Comparison of ENCODE assay signal across 1 cellular context in genomic region chr17:59842901-59843652, GRCh38.
A peak's percentile ranks its signal among the peaks of the same experiment; 100 is the strongest.
TF ChIP-seq lines count a peak whose summit lies in the region.

No MANE protein-coding gene starts in this region.

TF ChIP-seq in K562, 482 proteins besides CTCF, POLR2A, EP300 and RAD21 (continued from another document and continues in another):
- TF ChIP-seq HDAC3 (IDR thresholded peaks at IDR 0.05; ENCODE audit: borderline replicate concordance, partially characterized antibody) (no peak), RBM15 (IDR thresholded peaks at IDR 0.05; ENCODE audit: insufficient read depth, low read length) (no peak), FOXK1 (CRISPR knock-in tag; IDR thresholded peaks at IDR 0.05; ENCODE audit: borderline replicate concordance) (no peak; the same call in 1 of the 2 replicates), DLX4 (CRISPR knock-in tag; IDR thresholded peaks at IDR 0.05) (peak; percentile 87), ZNF165 (CRISPR knock-in tag; IDR thresholded peaks at IDR 0.05; ENCODE audit: borderline replicate concordance) (no peak), RCOR1 (IDR thresholded peaks at IDR 0.05; ENCODE audit: borderline replicate concordance in 1 of 2, low read depth in 2 of 2, low read length in 2 of 2) (no peak), EWSR1 (IDR thresholded peaks at IDR 0.05; ENCODE audit: borderline replicate concordance, low read depth, partially characterized antibody) (no peak), ZNF224 (CRISPR knock-in tag; IDR thresholded peaks at IDR 0.05) (no peak), FOS (IDR thresholded peaks at IDR 0.05; ENCODE audit: extremely low read depth, insufficient read length) (no peak), E4F1 (CRISPR knock-in tag; IDR thresholded peaks at IDR 0.05; ENCODE audit: borderline replicate concordance) (peak; percentile 77; the same call in 1 of the 2 replicates), ZNF584 (CRISPR knock-in tag; IDR thresholded peaks at IDR 0.05; ENCODE audit: low read depth) (peak; percentile 62), POLR2AphosphoS2 (IDR thresholded peaks at IDR 0.05; ENCODE audit: low read length) (peak; percentile 99), THAP12 (CRISPR knock-in tag; IDR thresholded peaks at IDR 0.05) (peak; percentile 18; the same call in 1 of the 2 replicates), HINFP (tag; conservative IDR thresholded peaks at IDR 0.05; ENCODE audit: low read depth) (no peak), POU5F1 (IDR thresholded peaks at IDR 0.05; ENCODE audit: borderline replicate concordance, low read depth, low read length, partially characterized antibody) (no peak), FOSL1 (tag; conservative IDR thresholded peaks at IDR 0.05) (peak; percentile 78), ZNF436 (CRISPR knock-in tag; IDR thresholded peaks at IDR 0.05) (peak; percentile 85), MECOM (CRISPR knock-in tag; IDR thresholded peaks at IDR 0.05) (no peak), MYBL2 (IDR thresholded peaks at IDR 0.05; ENCODE audit: low read depth) (no peak), MYBL2 (CRISPR knock-in tag; IDR thresholded peaks at IDR 0.05; ENCODE audit: borderline replicate concordance) (no peak), BACH1 (tag; IDR thresholded peaks at IDR 0.05) (no peak; the same call in 1 of the 2 replicates), PURB (CRISPR knock-in tag; IDR thresholded peaks at IDR 0.05; ENCODE audit: low read depth) (no peak), NFIX (CRISPR knock-in tag; IDR thresholded peaks at IDR 0.05; ENCODE audit: low read depth) (no peak), ZNF766 (CRISPR knock-in tag; conservative IDR thresholded peaks at IDR 0.05) (no peak), RFX7 (CRISPR knock-in tag; IDR thresholded peaks at IDR 0.05) (peak; percentile 97), HBP1 (CRISPR knock-in tag; IDR thresholded peaks at IDR 0.05) (peak; percentile 99), SUPT5H (IDR thresholded peaks at IDR 0.05) (peak; percentile 91), ETS2 (tag; IDR thresholded peaks at IDR 0.05; ENCODE audit: borderline replicate concordance, poor library complexity, severe bottlenecking) (no peak), EP400 (IDR thresholded peaks at IDR 0.05) (peak; percentile 0; the same call in 1 of the 2 replicates), TEAD1 (CRISPR knock-in tag; IDR thresholded peaks at IDR 0.05) (peak in 1 of 2 experiments; percentile 61; a peak in 2 of 4 replicates), ERF (CRISPR knock-in tag; IDR thresholded peaks at IDR 0.05) (peak; percentile 98), REST (CRISPR knock-in tag; IDR thresholded peaks at IDR 0.05; ENCODE audit: low read depth) (0 out of 2 replicates have a peak, but pooled peaks have one; percentile 44), HCFC1 (IDR thresholded peaks at IDR 0.05; ENCODE audit: low read depth, low read length) (no peak; the same call in 1 of the 2 replicates), PATZ1 (CRISPR knock-in tag; IDR thresholded peaks at IDR 0.05; ENCODE audit: borderline replicate concordance) (peak; percentile 93), SIN3B (IDR thresholded peaks at IDR 0.05; ENCODE audit: low read depth) (no peak), ZNF212 (CRISPR knock-in tag; IDR thresholded peaks at IDR 0.05) (0 out of 2 replicates have a peak, but pooled peaks have one; percentile 69), SMARCC2 (IDR thresholded peaks at IDR 0.05; ENCODE audit: low read depth) (no peak), NFIC (IDR thresholded peaks at IDR 0.05) (peak; percentile 25), FUS (optimal IDR thresholded peaks at IDR 0.05; ENCODE audit: low read depth, low read length) (peak; percentile 59), GTF2E2 (tag; IDR thresholded peaks at IDR 0.05) (no peak), BHLHE40 (IDR thresholded peaks at IDR 0.05; ENCODE audit: low read length) (no peak), ZNF830 (CRISPR knock-in tag; IDR thresholded peaks at IDR 0.05) (peak; percentile 99)
- TF ChIP-seq, protein P1, sequence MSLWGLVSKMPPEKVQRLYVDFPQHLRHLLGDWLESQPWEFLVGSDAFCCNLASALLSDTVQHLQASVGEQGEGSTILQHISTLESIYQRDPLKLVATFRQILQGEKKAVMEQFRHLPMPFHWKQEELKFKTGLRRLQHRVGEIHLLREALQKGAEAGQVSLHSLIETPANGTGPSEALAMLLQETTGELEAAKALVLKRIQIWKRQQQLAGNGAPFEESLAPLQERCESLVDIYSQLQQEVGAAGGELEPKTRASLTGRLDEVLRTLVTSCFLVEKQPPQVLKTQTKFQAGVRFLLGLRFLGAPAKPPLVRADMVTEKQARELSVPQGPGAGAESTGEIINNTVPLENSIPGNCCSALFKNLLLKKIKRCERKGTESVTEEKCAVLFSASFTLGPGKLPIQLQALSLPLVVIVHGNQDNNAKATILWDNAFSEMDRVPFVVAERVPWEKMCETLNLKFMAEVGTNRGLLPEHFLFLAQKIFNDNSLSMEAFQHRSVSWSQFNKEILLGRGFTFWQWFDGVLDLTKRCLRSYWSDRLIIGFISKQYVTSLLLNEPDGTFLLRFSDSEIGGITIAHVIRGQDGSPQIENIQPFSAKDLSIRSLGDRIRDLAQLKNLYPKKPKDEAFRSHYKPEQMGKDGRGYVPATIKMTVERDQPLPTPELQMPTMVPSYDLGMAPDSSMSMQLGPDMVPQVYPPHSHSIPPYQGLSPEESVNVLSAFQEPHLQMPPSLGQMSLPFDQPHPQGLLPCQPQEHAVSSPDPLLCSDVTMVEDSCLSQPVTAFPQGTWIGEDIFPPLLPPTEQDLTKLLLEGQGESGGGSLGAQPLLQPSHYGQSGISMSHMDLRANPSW (CRISPR knock-in tag; IDR thresholded peaks at IDR 0.05), result no peak
- TF ChIP-seq, protein P2, sequence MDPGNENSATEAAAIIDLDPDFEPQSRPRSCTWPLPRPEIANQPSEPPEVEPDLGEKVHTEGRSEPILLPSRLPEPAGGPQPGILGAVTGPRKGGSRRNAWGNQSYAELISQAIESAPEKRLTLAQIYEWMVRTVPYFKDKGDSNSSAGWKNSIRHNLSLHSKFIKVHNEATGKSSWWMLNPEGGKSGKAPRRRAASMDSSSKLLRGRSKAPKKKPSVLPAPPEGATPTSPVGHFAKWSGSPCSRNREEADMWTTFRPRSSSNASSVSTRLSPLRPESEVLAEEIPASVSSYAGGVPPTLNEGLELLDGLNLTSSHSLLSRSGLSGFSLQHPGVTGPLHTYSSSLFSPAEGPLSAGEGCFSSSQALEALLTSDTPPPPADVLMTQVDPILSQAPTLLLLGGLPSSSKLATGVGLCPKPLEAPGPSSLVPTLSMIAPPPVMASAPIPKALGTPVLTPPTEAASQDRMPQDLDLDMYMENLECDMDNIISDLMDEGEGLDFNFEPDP (CRISPR knock-in tag; IDR thresholded peaks at IDR 0.05), result peak; percentile 96
- TF ChIP-seq, protein P3, sequence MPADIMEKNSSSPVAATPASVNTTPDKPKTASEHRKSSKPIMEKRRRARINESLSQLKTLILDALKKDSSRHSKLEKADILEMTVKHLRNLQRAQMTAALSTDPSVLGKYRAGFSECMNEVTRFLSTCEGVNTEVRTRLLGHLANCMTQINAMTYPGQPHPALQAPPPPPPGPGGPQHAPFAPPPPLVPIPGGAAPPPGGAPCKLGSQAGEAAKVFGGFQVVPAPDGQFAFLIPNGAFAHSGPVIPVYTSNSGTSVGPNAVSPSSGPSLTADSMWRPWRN (IDR thresholded peaks at IDR 0.05; ENCODE audit: low read depth), result 0 out of 2 replicates have a peak, but pooled peaks have one; percentile 13
